In the genomic region with DNA sequence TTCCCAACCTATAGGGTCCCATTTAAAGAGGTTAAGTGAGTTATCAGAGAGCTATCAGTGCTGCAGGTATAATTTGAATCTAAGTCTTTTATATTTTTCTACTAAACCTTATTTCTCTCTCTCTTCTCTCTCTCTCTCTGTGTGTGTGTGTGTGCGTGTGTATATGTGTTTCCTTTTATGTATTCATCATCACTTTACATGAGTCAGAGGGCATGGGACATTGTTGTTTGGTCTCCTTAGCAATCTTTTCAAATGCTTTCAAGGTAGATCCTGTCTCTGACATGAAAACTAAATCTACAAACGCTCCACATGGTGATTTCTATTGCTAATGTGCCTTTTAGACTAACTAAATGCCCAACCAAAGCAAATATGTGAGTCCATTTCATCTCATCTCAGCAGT, we compare ENCODE assay signal across 18 cellular contexts.
DNase-seq lines count a peak whose midpoint lies in the region; ATAC-seq and TF ChIP-seq lines count a peak whose summit lies in the region.
"Had no signal": no experiment of that assay in that cellular context is flagged by ENCODE, and none has a peak within 500 bp of the region (broad histone marks: within the 10 kb centered on the region; RNA-seq: fewer than 3 reads in every experiment).

No MANE protein-coding gene starts in this region.

- no peaks in the 10 kb centered on the region for H3K9me3 Mint-ChIP-seq in MCF 10A (ENCODE audit: unreplicated experiment)
- H3K9me3 Mint-ChIP-seq in activated T-helper 17 cell treated with anti-CD3 and anti-CD28 coated beads, Interleukin-2, amount 50 U/mL, for 72 hours: no peaks in the 10 kb centered on the region
- H3K9me3 Mint-ChIP-seq: activated B cell treated with CpG ODN at 0.5 μM for 24 hours had no signal

- intact Hi-C loops in MCF 10A (cut with micrococcal nuclease): no loop called here
- intact Hi-C loops in breast epithelium (cut with DNase I; ENCODE audit: low total_unique reads): no loop called here

- BruUV-seq in MCF 10A (replicated peaks; lab: Mats Ljungman, UMichigan): no TSS peak

- H3K36me3 ChIP-seq in breast epithelium: no peaks in the 10 kb centered on the region
- H3K36me3 ChIP-seq: heart left ventricle, thyroid gland had no signal

- peak overlapping the region; percentile 24 for H3K27ac Mint-ChIP-seq in MCF 10A (ENCODE audit: low read depth, unreplicated experiment)
- no peak overlapping the region for H3K27ac Mint-ChIP-seq in activated T-helper 17 cell treated with anti-CD3 and anti-CD28 coated beads, Interleukin-2, amount 50 U/mL, for 72 hours
- H3K27ac Mint-ChIP-seq: activated B cell treated with CpG ODN at 0.5 μM for 24 hours had no signal

- no peak overlapping the region for H3K27ac ChIP-seq in breast epithelium
- H3K27ac ChIP-seq: body of pancreas, heart left ventricle, thyroid gland had no signal

- H3K4me3 Mint-ChIP-seq in MCF 10A (ENCODE audit: unreplicated experiment): no peak overlapping the region
- H3K4me3 Mint-ChIP-seq in activated T-helper 17 cell treated with anti-CD3 and anti-CD28 coated beads, Interleukin-2, amount 50 U/mL, for 72 hours: no peak overlapping the region
- H3K4me3 Mint-ChIP-seq: activated B cell treated with CpG ODN at 0.5 μM for 24 hours had no signal

- POLR2A ChIA-PET in MCF 10A (lab: Yijun Ruan, JAX): interaction anchor here (0.8 to 1.5 kb wide), 3 partner anchors 10 to 305 kb away, joined by 3 to 4 read pairs (median 3); no protein-coding TSS in a partner anchor

- no peak for TF ChIP-seq POLR2A in breast epithelium (IDR thresholded peaks at IDR 0.05)

- peaks cover 20% of the 10 kb centered on the region for H3K4me1 Mint-ChIP-seq in MCF 10A (ENCODE audit: insufficient read depth, unreplicated experiment)
- peaks cover 8% of the 10 kb centered on the region for H3K4me1 Mint-ChIP-seq in activated T-helper 17 cell treated with anti-CD3 and anti-CD28 coated beads, Interleukin-2, amount 50 U/mL, for 72 hours

- DNase-seq in MCF 10A (ENCODE audit: unreplicated experiment) (peak; percentile 53), breast epithelium (ENCODE audit: low spot score in 2 of 2) (no peak), fibroblast of peridontal ligament (ENCODE audit: extremely low read depth) (peak; percentile 25), NCI-H2227 treated with DMSO at 0.1 percent for 48 hours (lab: John Stamatoyannopoulos, UW) (no peak), NCI-H774 (lab: John Stamatoyannopoulos, UW) (no peak)
- DNase-seq: activated B cell treated with CpG ODN at 0.5 μM for 24 hours; activated T-cell treated with anti-CD3 and anti-CD28 coated beads for 4 hours; AML-193; body of pancreas; effector memory CD4-positive, alpha-beta T cell; heart left ventricle; NCI-H1105 treated with DMSO at 0.1 percent for 48 hours; posterior cingulate gyrus; thyroid gland had no signal

- TF ChIP-seq CTCF in MCF 10A (IDR thresholded peaks at IDR 0.05; ENCODE audit: unreplicated experiment) (no peak), breast epithelium (IDR thresholded peaks at IDR 0.05) (no peak)

- H3K4me1 ChIP-seq in breast epithelium: no peaks in the 10 kb centered on the region
- H3K4me1 ChIP-seq: body of pancreas, heart left ventricle, thyroid gland had no signal

- no peak overlapping the region for H3K4me3 ChIP-seq in breast epithelium
- H3K4me3 ChIP-seq: body of pancreas, heart left ventricle, thyroid gland had no signal

- no peaks in the 10 kb centered on the region for H3K27me3 Mint-ChIP-seq in MCF 10A (ENCODE audit: insufficient read depth, unreplicated experiment)
- no peaks in the 10 kb centered on the region for H3K27me3 Mint-ChIP-seq in activated T-helper 17 cell treated with anti-CD3 and anti-CD28 coated beads, Interleukin-2, amount 50 U/mL, for 72 hours

- CTCF ChIA-PET in MCF 10A (lab: Yijun Ruan, JAX): interaction anchor here (0.6 kb wide), 1 partner anchor 45 kb away, joined by 3 read pairs; no protein-coding TSS in a partner anchor

- H3K9me3 ChIP-seq in breast epithelium: no peaks in the 10 kb centered on the region
- H3K9me3 ChIP-seq: body of pancreas, heart left ventricle, thyroid gland had no signal

- H3K36me3 Mint-ChIP-seq in MCF 10A (ENCODE audit: insufficient read depth, unreplicated experiment): no peaks in the 10 kb centered on the region
- H3K36me3 Mint-ChIP-seq in activated T-helper 17 cell treated with anti-CD3 and anti-CD28 coated beads, Interleukin-2, amount 50 U/mL, for 72 hours (ENCODE audit: low read depth): no peaks in the 10 kb centered on the region

- no peaks in the 10 kb centered on the region for H3K27me3 ChIP-seq in breast epithelium
- H3K27me3 ChIP-seq: body of pancreas, heart left ventricle, thyroid gland had no signal

- ATAC-seq in activated T-helper 17 cell treated with anti-CD3 and anti-CD28 coated beads, Interleukin-2, amount 50 U/mL, for 72 hours (replicated peaks): peak; percentile 62
- ATAC-seq in HG03378 (IDR thresholded peaks at IDR 0.05; ENCODE audit: unreplicated experiment) (no peak), GM21825 (IDR thresholded peaks at IDR 0.05; ENCODE audit: unreplicated experiment) (no peak)
- ATAC-seq: body of pancreas, heart left ventricle, HepG2 had no signal

Comparison
In these comparisons a context has a peak if more than half of its experiments do, and no peak if none do; other contexts are left out.
1. DNase-seq: peak in MCF 10A (single experiment) and fibroblast of peridontal ligament (single experiment); none in breast epithelium (0 of 2), NCI-H2227 treated with DMSO at 0.1 percent for 48 hours (single experiment) and NCI-H774 (single experiment).